9 cellular contexts compared by ENCODE assay signal in the genomic region with DNA sequence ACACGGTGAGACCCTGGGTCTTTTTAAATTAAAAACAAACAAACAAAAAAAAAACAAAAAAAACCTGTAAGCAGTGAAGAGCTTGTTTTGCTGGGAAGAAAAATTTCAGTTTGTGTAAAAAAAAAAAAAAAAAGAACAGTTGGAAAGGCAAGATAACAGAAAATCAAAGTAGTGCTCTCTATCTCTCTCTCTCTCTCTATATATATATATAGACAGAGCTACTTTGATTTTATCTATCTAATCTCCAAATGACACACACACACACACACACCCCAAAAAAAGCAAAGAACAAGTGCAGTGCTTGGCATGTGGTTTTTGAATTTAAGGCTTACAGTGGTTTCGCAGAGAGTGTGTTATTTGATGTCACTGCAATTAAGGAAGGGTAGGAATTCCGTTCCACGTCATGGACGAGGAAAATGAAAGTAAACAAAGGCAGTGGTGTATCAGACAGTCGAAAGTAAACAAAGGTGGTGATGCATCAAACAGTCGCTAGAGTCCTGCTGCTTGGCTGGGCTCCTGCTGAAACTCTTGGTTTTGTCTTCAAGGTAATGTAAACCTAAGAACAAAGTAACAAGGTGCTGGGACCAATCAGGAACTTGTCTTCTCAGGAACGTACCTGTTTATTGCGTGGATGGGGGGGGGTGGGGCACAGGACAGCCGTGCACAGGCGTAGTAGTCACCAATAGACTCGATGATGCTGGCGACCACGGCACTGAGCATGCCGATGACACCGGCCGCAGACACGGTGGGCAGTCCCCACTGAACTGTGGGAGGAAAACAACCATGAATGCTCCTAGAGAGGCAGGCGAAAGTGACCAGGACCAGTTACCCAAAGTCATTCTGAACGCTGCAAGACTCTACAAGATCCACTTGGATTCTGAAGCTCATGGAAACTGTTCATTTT. TPM values are rescaled to one million over a fixed set of nuclear protein-coding genes. Genes with fewer than 3 reads are reported as not detected.
DNase-seq lines count a peak whose midpoint lies in the region; ATAC-seq and TF ChIP-seq lines count a peak whose summit lies in the region.
"Had no signal": no experiment of that assay in that cellular context is flagged by ENCODE, and none has a peak within 500 bp of the region (broad histone marks: within the 10 kb centered on the region; RNA-seq: fewer than 3 reads in every experiment).

No MANE protein-coding gene starts in this region.

- H3K27me3 Mint-ChIP-seq in activated T-helper 17 cell treated with anti-CD3 and anti-CD28 coated beads, Interleukin-2, amount 50 U/mL, for 72 hours: no peaks in the 10 kb centered on the region
- H3K27me3 Mint-ChIP-seq in memory B cell: no peaks in the 10 kb centered on the region

- H3K4me3 Mint-ChIP-seq in activated T-helper 17 cell treated with anti-CD3 and anti-CD28 coated beads, Interleukin-2, amount 50 U/mL, for 72 hours: peak overlapping the region; percentile 51
- no peak overlapping the region for H3K4me3 Mint-ChIP-seq in memory B cell

- DNase-seq in DMS153 treated with DMSO at 0.1 percent for 48 hours (lab: John Stamatoyannopoulos, UW; ENCODE audit: unreplicated experiment) (peak; percentile 31), NCI-H1105 (lab: John Stamatoyannopoulos, UW) (peak; percentile 18), memory B cell (ENCODE audit: low spot score in 2 of 2) (no peak), GM13976 (ENCODE audit: low spot score) (no peak)
- DNase-seq: left cardiac atrium, T-helper 9 cell had no signal

- ATAC-seq in activated T-helper 17 cell treated with anti-CD3 and anti-CD28 coated beads, Interleukin-2, amount 50 U/mL, for 72 hours (replicated peaks): peak; percentile 64
- ATAC-seq in memory B cell (ENCODE audit: low read depth) (no peak), HG03520 (IDR thresholded peaks at IDR 0.05; ENCODE audit: unreplicated experiment) (no peak), GM21723 (IDR thresholded peaks at IDR 0.05; ENCODE audit: unreplicated experiment) (no peak)
- ATAC-seq: left cardiac atrium had no signal

- peak overlapping the region; percentile 86 for H3K27ac Mint-ChIP-seq in activated T-helper 17 cell treated with anti-CD3 and anti-CD28 coated beads, Interleukin-2, amount 50 U/mL, for 72 hours
- H3K27ac Mint-ChIP-seq in memory B cell: peak overlapping the region; percentile 69

- H3K36me3 Mint-ChIP-seq in activated T-helper 17 cell treated with anti-CD3 and anti-CD28 coated beads, Interleukin-2, amount 50 U/mL, for 72 hours (ENCODE audit: low read depth): peaks cover 48% of the 10 kb centered on the region
- peaks cover 32% of the 10 kb centered on the region for H3K36me3 Mint-ChIP-seq in memory B cell

- in situ Hi-C loops in GM13976 (cut with MboI; ENCODE audit: low sequenced_read_pairs, unreplicated experiment): no loop called here

- no peaks in the 10 kb centered on the region for H3K9me3 Mint-ChIP-seq in activated T-helper 17 cell treated with anti-CD3 and anti-CD28 coated beads, Interleukin-2, amount 50 U/mL, for 72 hours
- H3K9me3 Mint-ChIP-seq in memory B cell: no peaks in the 10 kb centered on the region

- H3K4me1 Mint-ChIP-seq in activated T-helper 17 cell treated with anti-CD3 and anti-CD28 coated beads, Interleukin-2, amount 50 U/mL, for 72 hours: peaks cover 10% of the 10 kb centered on the region
- H3K4me1 Mint-ChIP-seq in memory B cell: peaks cover 4% of the 10 kb centered on the region

- no peak for TF ChIP-seq CTCF in GM13976 (IDR thresholded peaks at IDR 0.05; ENCODE audit: borderline replicate concordance, control extremely low read depth, extremely low read depth, insufficient read depth, missing control alignments)

RNA-seq across cellular contexts. Expression of gene RASSF2, which starts 46.1 kb away (rescaled TPM):
- 10 to 100 TPM; 50.2 to 58.4 TPM for total RNA-seq in activated T-helper 17 cell treated with anti-CD3 and anti-CD28 coated beads, Interleukin-2, amount 50 U/mL, for 72 hours

Comparison
In these comparisons a context has a peak if more than half of its experiments do, and no peak if none do; other contexts are left out.
1. DNase-seq: peak in DMS153 treated with DMSO at 0.1 percent for 48 hours (single experiment) and NCI-H1105 (single experiment); none in memory B cell (0 of 2) and GM13976 (single experiment).